In the genomic region with DNA sequence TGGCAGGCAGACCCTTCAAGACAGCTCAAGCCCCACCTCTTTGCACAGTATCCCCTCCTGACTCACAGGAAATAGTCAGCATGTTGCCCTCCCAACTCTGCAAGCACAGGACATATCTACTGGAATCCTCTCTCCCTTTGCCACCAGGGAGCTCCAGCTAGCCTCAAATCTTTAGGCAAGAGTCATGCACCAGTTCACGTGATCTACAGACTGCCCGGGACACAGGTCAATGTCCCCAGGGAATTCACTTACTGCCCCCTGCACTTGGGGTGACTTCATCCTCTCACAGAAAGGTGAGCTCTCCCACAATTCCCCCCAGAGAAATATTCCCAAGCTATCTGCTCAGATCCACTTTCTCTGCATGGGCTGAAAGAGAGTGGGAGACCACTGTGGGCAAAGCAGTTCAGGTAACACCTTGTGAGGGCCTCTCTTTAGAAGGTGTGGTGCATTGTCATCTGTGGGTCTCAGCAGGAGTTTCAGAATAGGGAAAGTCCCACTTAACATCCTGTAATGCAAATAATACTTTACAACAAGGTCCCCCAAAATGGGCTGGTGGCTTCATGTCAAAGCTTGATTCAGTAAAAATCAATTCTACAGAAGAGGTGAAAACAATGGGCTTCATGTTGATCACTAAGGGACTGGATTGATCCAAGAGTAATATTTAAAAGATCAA, we compare ENCODE assay signal across 1 cellular context.
A peak's percentile ranks its signal among the peaks of the same experiment; 100 is the strongest.
TF ChIP-seq lines count a peak whose summit lies in the region.

No MANE protein-coding gene starts in this region.

TF ChIP-seq in HepG2, 621 proteins besides CTCF, POLR2A, EP300 and RAD21 (continued from another document):
- TF ChIP-seq ZHX1 (CRISPR knock-in tag; IDR thresholded peaks at IDR 0.05; ENCODE audit: low read depth) (no peak), MTF2 (CRISPR knock-in tag; IDR thresholded peaks at IDR 0.05; ENCODE audit: borderline replicate concordance) (no peak), RXRA (CRISPR knock-in tag; IDR thresholded peaks at IDR 0.05) (peak; percentile 37; the same call in 1 of the 2 replicates), TFE3 (CRISPR knock-in tag; IDR thresholded peaks at IDR 0.05) (peak; percentile 64), SNAPC2 (CRISPR knock-in tag; IDR thresholded peaks at IDR 0.05) (no peak), STAG1 (CRISPR knock-in tag; IDR thresholded peaks at IDR 0.05) (peak; percentile 51), NBN (conservative IDR thresholded peaks at IDR 0.05) (no peak), DR1 (CRISPR knock-in tag; IDR thresholded peaks at IDR 0.05) (no peak), ZNF124 (CRISPR knock-in tag; IDR thresholded peaks at IDR 0.05) (no peak), KDM4B (CRISPR knock-in tag; IDR thresholded peaks at IDR 0.05) (no peak), TGIF2 (CRISPR knock-in tag; IDR thresholded peaks at IDR 0.05) (no peak), TEAD3 (CRISPR knock-in tag; optimal IDR thresholded peaks at IDR 0.05; ENCODE audit: borderline replicate concordance) (peak; percentile 59), ZNF350 (CRISPR knock-in tag; IDR thresholded peaks at IDR 0.05; ENCODE audit: borderline replicate concordance, low read depth) (0 out of 2 replicates have a peak, but pooled peaks have one; percentile 26), FOXO1 (CRISPR knock-in tag; IDR thresholded peaks at IDR 0.05) (no peak), CSRNP2 (CRISPR knock-in tag; conservative IDR thresholded peaks at IDR 0.05; ENCODE audit: low read depth) (no peak), ARNTL (CRISPR knock-in tag; IDR thresholded peaks at IDR 0.05) (peak; percentile 76; the same call in 1 of the 2 replicates), ZNF253 (CRISPR knock-in tag; IDR thresholded peaks at IDR 0.05; ENCODE audit: borderline replicate concordance) (no peak), THAP11 (CRISPR knock-in tag; IDR thresholded peaks at IDR 0.05) (0 out of 2 replicates have a peak, but pooled peaks have one; percentile 17)
- TF ChIP-seq, protein P1, sequence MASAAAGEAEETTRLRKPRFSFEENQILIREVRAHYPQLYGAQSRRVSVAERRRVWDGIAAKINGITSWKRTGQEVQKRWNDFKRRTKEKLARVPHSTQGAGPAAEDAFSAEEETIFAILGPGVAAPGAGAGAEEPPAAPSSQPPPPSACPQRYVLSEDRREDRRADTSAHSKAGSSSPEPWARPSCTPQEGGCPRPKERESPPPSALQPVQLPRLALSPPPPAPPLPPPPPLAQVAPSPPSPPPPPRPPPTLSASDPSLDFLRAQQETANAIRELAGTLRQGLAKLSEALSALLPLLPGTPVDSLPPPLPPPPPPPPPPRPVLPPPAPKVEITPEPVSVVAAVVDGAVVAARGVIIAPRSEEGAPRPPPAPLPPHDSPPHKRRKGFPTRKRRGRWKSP (CRISPR knock-in tag; IDR thresholded peaks at IDR 0.05): no peak
- TF ChIP-seq, protein P2, sequence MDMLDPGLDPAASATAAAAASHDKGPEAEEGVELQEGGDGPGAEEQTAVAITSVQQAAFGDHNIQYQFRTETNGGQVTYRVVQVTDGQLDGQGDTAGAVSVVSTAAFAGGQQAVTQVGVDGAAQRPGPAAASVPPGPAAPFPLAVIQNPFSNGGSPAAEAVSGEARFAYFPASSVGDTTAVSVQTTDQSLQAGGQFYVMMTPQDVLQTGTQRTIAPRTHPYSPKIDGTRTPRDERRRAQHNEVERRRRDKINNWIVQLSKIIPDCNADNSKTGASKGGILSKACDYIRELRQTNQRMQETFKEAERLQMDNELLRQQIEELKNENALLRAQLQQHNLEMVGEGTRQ (IDR thresholded peaks at IDR 0.05; ENCODE audit: low read depth, low read length): no peak; the same call in 1 of the 2 replicates
- TF ChIP-seq, protein P2 (CRISPR knock-in tag; IDR thresholded peaks at IDR 0.05; ENCODE audit: borderline replicate concordance): peak; percentile 48; the same call in 1 of the 2 replicates
- TF ChIP-seq, protein P3, sequence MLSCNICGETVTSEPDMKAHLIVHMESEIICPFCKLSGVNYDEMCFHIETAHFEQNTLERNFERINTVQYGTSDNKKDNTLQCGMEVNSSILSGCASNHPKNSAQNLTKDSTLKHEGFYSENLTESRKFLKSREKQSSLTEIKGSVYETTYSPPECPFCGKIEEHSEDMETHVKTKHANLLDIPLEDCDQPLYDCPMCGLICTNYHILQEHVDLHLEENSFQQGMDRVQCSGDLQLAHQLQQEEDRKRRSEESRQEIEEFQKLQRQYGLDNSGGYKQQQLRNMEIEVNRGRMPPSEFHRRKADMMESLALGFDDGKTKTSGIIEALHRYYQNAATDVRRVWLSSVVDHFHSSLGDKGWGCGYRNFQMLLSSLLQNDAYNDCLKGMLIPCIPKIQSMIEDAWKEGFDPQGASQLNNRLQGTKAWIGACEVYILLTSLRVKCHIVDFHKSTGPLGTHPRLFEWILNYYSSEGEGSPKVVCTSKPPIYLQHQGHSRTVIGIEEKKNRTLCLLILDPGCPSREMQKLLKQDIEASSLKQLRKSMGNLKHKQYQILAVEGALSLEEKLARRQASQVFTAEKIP (CRISPR knock-in tag; IDR thresholded peaks at IDR 0.05; ENCODE audit: borderline replicate concordance): no peak
- TF ChIP-seq, protein P4, sequence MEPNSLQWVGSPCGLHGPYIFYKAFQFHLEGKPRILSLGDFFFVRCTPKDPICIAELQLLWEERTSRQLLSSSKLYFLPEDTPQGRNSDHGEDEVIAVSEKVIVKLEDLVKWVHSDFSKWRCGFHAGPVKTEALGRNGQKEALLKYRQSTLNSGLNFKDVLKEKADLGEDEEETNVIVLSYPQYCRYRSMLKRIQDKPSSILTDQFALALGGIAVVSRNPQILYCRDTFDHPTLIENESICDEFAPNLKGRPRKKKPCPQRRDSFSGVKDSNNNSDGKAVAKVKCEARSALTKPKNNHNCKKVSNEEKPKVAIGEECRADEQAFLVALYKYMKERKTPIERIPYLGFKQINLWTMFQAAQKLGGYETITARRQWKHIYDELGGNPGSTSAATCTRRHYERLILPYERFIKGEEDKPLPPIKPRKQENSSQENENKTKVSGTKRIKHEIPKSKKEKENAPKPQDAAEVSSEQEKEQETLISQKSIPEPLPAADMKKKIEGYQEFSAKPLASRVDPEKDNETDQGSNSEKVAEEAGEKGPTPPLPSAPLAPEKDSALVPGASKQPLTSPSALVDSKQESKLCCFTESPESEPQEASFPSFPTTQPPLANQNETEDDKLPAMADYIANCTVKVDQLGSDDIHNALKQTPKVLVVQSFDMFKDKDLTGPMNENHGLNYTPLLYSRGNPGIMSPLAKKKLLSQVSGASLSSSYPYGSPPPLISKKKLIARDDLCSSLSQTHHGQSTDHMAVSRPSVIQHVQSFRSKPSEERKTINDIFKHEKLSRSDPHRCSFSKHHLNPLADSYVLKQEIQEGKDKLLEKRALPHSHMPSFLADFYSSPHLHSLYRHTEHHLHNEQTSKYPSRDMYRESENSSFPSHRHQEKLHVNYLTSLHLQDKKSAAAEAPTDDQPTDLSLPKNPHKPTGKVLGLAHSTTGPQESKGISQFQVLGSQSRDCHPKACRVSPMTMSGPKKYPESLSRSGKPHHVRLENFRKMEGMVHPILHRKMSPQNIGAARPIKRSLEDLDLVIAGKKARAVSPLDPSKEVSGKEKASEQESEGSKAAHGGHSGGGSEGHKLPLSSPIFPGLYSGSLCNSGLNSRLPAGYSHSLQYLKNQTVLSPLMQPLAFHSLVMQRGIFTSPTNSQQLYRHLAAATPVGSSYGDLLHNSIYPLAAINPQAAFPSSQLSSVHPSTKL (CRISPR knock-in tag; IDR thresholded peaks at IDR 0.05): 0 out of 2 replicates have a peak, but pooled peaks have one; percentile 31
- TF ChIP-seq, protein P5, sequence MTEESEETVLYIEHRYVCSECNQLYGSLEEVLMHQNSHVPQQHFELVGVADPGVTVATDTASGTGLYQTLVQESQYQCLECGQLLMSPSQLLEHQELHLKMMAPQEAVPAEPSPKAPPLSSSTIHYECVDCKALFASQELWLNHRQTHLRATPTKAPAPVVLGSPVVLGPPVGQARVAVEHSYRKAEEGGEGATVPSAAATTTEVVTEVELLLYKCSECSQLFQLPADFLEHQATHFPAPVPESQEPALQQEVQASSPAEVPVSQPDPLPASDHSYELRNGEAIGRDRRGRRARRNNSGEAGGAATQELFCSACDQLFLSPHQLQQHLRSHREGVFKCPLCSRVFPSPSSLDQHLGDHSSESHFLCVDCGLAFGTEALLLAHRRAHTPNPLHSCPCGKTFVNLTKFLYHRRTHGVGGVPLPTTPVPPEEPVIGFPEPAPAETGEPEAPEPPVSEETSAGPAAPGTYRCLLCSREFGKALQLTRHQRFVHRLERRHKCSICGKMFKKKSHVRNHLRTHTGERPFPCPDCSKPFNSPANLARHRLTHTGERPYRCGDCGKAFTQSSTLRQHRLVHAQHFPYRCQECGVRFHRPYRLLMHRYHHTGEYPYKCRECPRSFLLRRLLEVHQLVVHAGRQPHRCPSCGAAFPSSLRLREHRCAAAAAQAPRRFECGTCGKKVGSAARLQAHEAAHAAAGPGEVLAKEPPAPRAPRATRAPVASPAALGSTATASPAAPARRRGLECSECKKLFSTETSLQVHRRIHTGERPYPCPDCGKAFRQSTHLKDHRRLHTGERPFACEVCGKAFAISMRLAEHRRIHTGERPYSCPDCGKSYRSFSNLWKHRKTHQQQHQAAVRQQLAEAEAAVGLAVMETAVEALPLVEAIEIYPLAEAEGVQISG (CRISPR knock-in tag; IDR thresholded peaks at IDR 0.05): 0 out of 2 replicates have a peak, but pooled peaks have one; percentile 36
